Comparison of ENCODE assay signal across 20 cellular contexts in genomic region chr10:46035923-46036849, GRCh38. TPM values are rescaled to one million over a fixed set of nuclear protein-coding genes. Genes with fewer than 3 reads are reported as not detected.
A peak's percentile ranks its signal among the peaks of the same experiment; 100 is the strongest.
DNase-seq lines count a peak whose midpoint lies in the region; ATAC-seq and TF ChIP-seq lines count a peak whose summit lies in the region.
"Had no signal": no experiment of that assay in that cellular context is flagged by ENCODE, and none has a peak within 500 bp of the region (broad histone marks: within the 10 kb centered on the region; RNA-seq: fewer than 3 reads in every experiment).

No MANE protein-coding gene starts in this region.

- TF ChIP-seq CTCF in H9 (conservative IDR thresholded peaks at IDR 0.05) (peak; percentile 30; the same call in 1 of the 3 replicates), Panc1 (IDR thresholded peaks at IDR 0.05) (peak; percentile 31), epithelial cell of esophagus (IDR thresholded peaks at IDR 0.05; ENCODE audit: insufficient read depth, low read depth, low read length, missing control alignments) (no peak)

- H2BK5ac ChIP-seq in H9 (ENCODE audit: insufficient read length, low read length) (no peak overlapping the region), trophoblast cell (ENCODE audit: low read depth, low read length, poor library complexity) (peak overlapping the region; percentile 72)

- in situ Hi-C loops in Panc1 (cut with HindIII; ENCODE audit: low pct_unique_long_range_greater_than_20kb, low sequenced_read_pairs), result no loop called here

- no peak overlapping the region for H3K56ac ChIP-seq in H9 (ENCODE audit: insufficient read length, low read depth, low read length)

- CTCF ChIA-PET in Panc1 (lab: Charles Lee), result interaction anchor here (0.7 kb wide), 1 partner anchor 191 kb away, joined by 3 read pairs; no protein-coding TSS in a partner anchor

- H3K79me2 ChIP-seq in H9 (ENCODE audit: insufficient read depth, low read length) (no peaks in the 10 kb centered on the region), trophoblast cell (ENCODE audit: control insufficient read depth, insufficient read depth, low read length, poor library complexity) (no peaks in the 10 kb centered on the region)

- no peaks in the 10 kb centered on the region for H3K23me2 ChIP-seq in H9 (ENCODE audit: insufficient read length, low read depth, low read length, poor library complexity, severe bottlenecking)

- H3K79me1 ChIP-seq in H9 (ENCODE audit: insufficient read depth, low read depth, low read length, poor library complexity, severe bottlenecking), result no peaks in the 10 kb centered on the region
- H3K79me1 ChIP-seq in trophoblast cell (ENCODE audit: low read length), result peaks cover 6% of the 10 kb centered on the region

- H3K36me3 ChIP-seq in Panc1 (ENCODE audit: control insufficient read depth, insufficient read depth, low read length) (no peaks in the 10 kb centered on the region), trophoblast cell (ENCODE audit: control insufficient read depth in 1 of 2, insufficient read depth in 2 of 2, low read length in 2 of 2) (no peaks in the 10 kb centered on the region)

- H3K4ac ChIP-seq in H9 (ENCODE audit: low read depth, low read length) (no peak overlapping the region), trophoblast cell (ENCODE audit: low read depth, low read length) (peak overlapping the region; percentile 25)

- H2BK120ac ChIP-seq in H9 (ENCODE audit: low read depth, low read length, poor library complexity, severe bottlenecking), result no peak overlapping the region
- H2BK120ac ChIP-seq in trophoblast cell (ENCODE audit: insufficient read depth, low read length, poor library complexity), result peak overlapping the region; percentile 58

- no peak overlapping the region for H3K9ac ChIP-seq in H9 (ENCODE audit: extremely low read depth, insufficient read length, low read length)
- H3K9ac ChIP-seq in trophoblast cell (ENCODE audit: low read length), result no peak overlapping the region

- H2BK15ac ChIP-seq in H9 (ENCODE audit: low read depth, low read length), result no peak overlapping the region

- H2AK5ac ChIP-seq in H9 (ENCODE audit: insufficient read length, low read length), result no peak overlapping the region
- H2AK5ac ChIP-seq in trophoblast cell (ENCODE audit: low read length), result peak overlapping the region; percentile 40

- no peaks in the 10 kb centered on the region for H4K20me1 ChIP-seq in H9 (ENCODE audit: control insufficient read depth, insufficient read depth, insufficient read length)

- no peak overlapping the region for H3K27ac Mint-ChIP-seq in H9
- H3K27ac Mint-ChIP-seq: activated B cell treated with CpG ODN at 0.5 μM for 24 hours, nephron, T-cell had no signal

- POLR2A ChIA-PET in Panc1 (lab: Charles Lee), result no interaction called here

- no CpG with 5 or more reads among the region's 8 CpGs for whole genome bisulfite sequencing in H9 (ENCODE audit: extremely low coverage, insufficient read length, low lambda C conversion rate)
- WGBS in trophoblast cell (ENCODE audit: extremely low coverage, insufficient coverage, insufficient read length), result no CpG with 5 or more reads among the region's 8 CpGs

- intact Hi-C loops in Panc1 (cut with micrococcal nuclease; ENCODE audit: unreplicated experiment), result no loop called here

- no peak overlapping the region for H3T11ph ChIP-seq in H9 (ENCODE audit: low read length)

- no peak overlapping the region for H4K5ac ChIP-seq in H9 (ENCODE audit: insufficient read length, low read depth, low read length)

- H2AFZ ChIP-seq in H9 (ENCODE audit: low read length) (no peak overlapping the region), trophoblast cell (ENCODE audit: insufficient read depth, low read length, poor library complexity) (no peak overlapping the region)

- no peak overlapping the region for H3K23ac ChIP-seq in H9 (ENCODE audit: insufficient read length, low read depth, low read length)
- H3K23ac ChIP-seq in trophoblast cell (ENCODE audit: low read length), result no peak overlapping the region

- no peak overlapping the region for H3K4me2 ChIP-seq in H9 (ENCODE audit: insufficient read depth, insufficient read length, low read length)
- H3K4me2 ChIP-seq in trophoblast cell (ENCODE audit: low read length), result no peak overlapping the region

- H3K9me3 ChIP-seq in H9 (ENCODE audit: control insufficient read depth, low read depth, low read length) (no peaks in the 10 kb centered on the region), Panc1 (ENCODE audit: control insufficient read depth, insufficient read depth, low read depth, low read length) (no peaks in the 10 kb centered on the region), trophoblast cell (ENCODE audit: insufficient read depth, low read depth, low read length) (no peaks in the 10 kb centered on the region)

- ATAC-seq in Panc1 (0 out of 2 replicates have a peak, but pooled peaks have one; percentile 54), HG03565 (IDR thresholded peaks at IDR 0.05; ENCODE audit: unreplicated experiment) (no peak)
- ATAC-seq: T-cell had no signal

- H3K18ac ChIP-seq in H9 (ENCODE audit: insufficient read length, low read depth, low read length), result no peak overlapping the region
- peak overlapping the region; percentile 29 for H3K18ac ChIP-seq in trophoblast cell (ENCODE audit: low read length)

- H3K4me1 ChIP-seq in H9 (ENCODE audit: insufficient read depth, low read length) (no peaks in the 10 kb centered on the region), Panc1 (ENCODE audit: control insufficient read depth, insufficient read depth, low read length) (no peaks in the 10 kb centered on the region), trophoblast cell (ENCODE audit: control insufficient read depth in 1 of 2, insufficient read depth in 2 of 2, low read length in 2 of 2) (peaks cover 5 to 7% of the 10 kb centered on the region in 2 experiments)

- H4K8ac ChIP-seq in H9 (replicated peaks; ENCODE audit: insufficient read length, low read depth, low read length) (no peak overlapping the region), trophoblast cell (ENCODE audit: low read depth, low read length) (peak overlapping the region; percentile 48)

- H4K91ac ChIP-seq in H9 (ENCODE audit: insufficient read length, low read depth, low read length), result no peak overlapping the region
- H4K91ac ChIP-seq in trophoblast cell (ENCODE audit: low read depth, low read length), result peak overlapping the region; percentile 34

- H2BK20ac ChIP-seq in H9 (ENCODE audit: low read depth, low read length, poor library complexity, severe bottlenecking), result no peak overlapping the region

- no peak overlapping the region for H4K12ac ChIP-seq in trophoblast cell (ENCODE audit: low read depth, low read length)

- 0 out of 2 replicates have a peak, but pooled peaks cover 2% of the 10 kb centered on the region for H3K27me3 Mint-ChIP-seq in H9 (ENCODE audit: low read depth)
- H3K27me3 Mint-ChIP-seq: activated B cell treated with CpG ODN at 0.5 μM for 24 hours had no signal

- H3K4me3 ChIP-seq in Panc1 (ENCODE audit: low read depth in 2 of 2, low read length in 2 of 2), result no peak overlapping the region
- no peak overlapping the region for H3K4me3 ChIP-seq in epithelial cell of esophagus (ENCODE audit: low read length)
- no peak overlapping the region for H3K4me3 ChIP-seq in trophoblast cell (ENCODE audit: low read depth, low read length)
- H3K4me3 ChIP-seq: lung had no signal

- 0 out of 4 replicates have a peak, but pooled peaks cover 0 to 3% of the 10 kb centered on the region in 2 experiments for H3K4me1 Mint-ChIP-seq in H9
- H3K4me1 Mint-ChIP-seq: nephron had no signal

- no peak overlapping the region for H3K14ac ChIP-seq in H9 (ENCODE audit: insufficient read depth, low read length)
- no peak overlapping the region for H3K14ac ChIP-seq in trophoblast cell (ENCODE audit: low read length)

- H2BK12ac ChIP-seq in H9 (ENCODE audit: insufficient read length, low read depth, low read length), result no peak overlapping the region
- H2BK12ac ChIP-seq in trophoblast cell (ENCODE audit: low read length), result peak overlapping the region; percentile 88

- DNase-seq in H9, result no peak
- no peak for DNase-seq in Panc1 (ENCODE audit: low read depth, low spot score)
- peak; percentile 40 for DNase-seq in epithelial cell of esophagus (ENCODE audit: low read depth)
- no peak for DNase-seq in trophoblast cell
- no peak for DNase-seq in mucosa of gallbladder (ENCODE audit: low spot score)
- DNase-seq in NCI-H446 (lab: John Stamatoyannopoulos, UW), result no peak
- DNase-seq in activated CD4-positive, alpha-beta T cell treated with anti-CD3 and anti-CD28 coated beads for 48 hours, result no peak
- DNase-seq: activated B cell treated with CpG ODN at 0.5 μM for 24 hours, activated gamma-delta T cell treated with Interleukin-2 at 50 U/mL for 16 hours, Kasumi-1, NCI-H187 treated with DMSO at 0.1 percent for 48 hours, NCI-H526, right cardiac atrium, substantia nigra, T-cell had no signal

- no peaks in the 10 kb centered on the region for H3K9me3 Mint-ChIP-seq in H9
- H3K9me3 Mint-ChIP-seq: activated B cell treated with CpG ODN at 0.5 μM for 24 hours, nephron, T-cell had no signal

- no peaks in the 10 kb centered on the region for H3K36me3 Mint-ChIP-seq in H9 (ENCODE audit: insufficient read depth in 1 of 3, low read depth in 3 of 3)
- H3K36me3 Mint-ChIP-seq: T-cell had no signal

- BruUV-seq in Panc1 (replicated peaks; lab: Mats Ljungman, UMichigan), result no TSS peak

- H3K4me3 Mint-ChIP-seq in H9, result no peak overlapping the region
- H3K4me3 Mint-ChIP-seq: activated B cell treated with CpG ODN at 0.5 μM for 24 hours, nephron, T-cell had no signal

- H3K27me3 ChIP-seq in H9 (ENCODE audit: insufficient read depth, low read length) (no peaks in the 10 kb centered on the region), Panc1 (ENCODE audit: control insufficient read depth, insufficient read depth, low read length) (no peaks in the 10 kb centered on the region), trophoblast cell (ENCODE audit: insufficient read depth, low read length) (no peaks in the 10 kb centered on the region)

- H3K27ac ChIP-seq in H9 (ENCODE audit: insufficient read length, low read depth, low read length), result no peak overlapping the region
- H3K27ac ChIP-seq in Panc1 (ENCODE audit: low read length), result no peak overlapping the region
- no peak overlapping the region for H3K27ac ChIP-seq in trophoblast cell (ENCODE audit: low read depth, low read length)

RNA-seq across cellular contexts. Expression of gene NCOA4, which starts 5.8 kb away (rescaled TPM):
- total RNA-seq in H9 (2021) (83.3 and 83.9 TPM in 2 replicates), Panc1 (2021; ENCODE audit: unreplicated experiment) (119 TPM), mucosa of gallbladder (155 TPM)
- 57.3 TPM for polyA plus RNA-seq in Panc1 (2012; ENCODE audit: insufficient read length)
- 187 and 194 TPM in 2 replicates for polyA plus RNA-seq in trophoblast cell (2013)

RNA-seq across cellular contexts. Expression of gene MSMB, which starts 9.9 kb away (rescaled TPM):
- total RNA-seq in H9 (2021), result not detected in 2 replicates
- not detected for total RNA-seq in Panc1 (2021; ENCODE audit: unreplicated experiment)
- polyA plus RNA-seq in Panc1 (2012; ENCODE audit: insufficient read length), result not detected
- polyA plus RNA-seq in trophoblast cell (2013), result 0.64 and 1.1 TPM in 2 replicates
- 15.8 TPM for total RNA-seq in mucosa of gallbladder
- total RNA-seq: activated B cell treated with CpG ODN at 0.5 μM for 24 hours, astrocyte, right cardiac atrium, T-cell had no signal
- polyA plus RNA-seq: BJ, right cardiac atrium had no signal

Comparison
In these comparisons a context has a peak if more than half of its experiments do, and no peak if none do; other contexts are left out.
1. RNA of gene MSMB, which starts 9.9 kb away (total RNA-seq): 15.8 TPM in mucosa of gallbladder (single experiment); not detected in H9 and not detected in Panc1 (single experiment); every median in the first group is over 10 times any median in the second.